Comparison of ENCODE assay signal across 24 cellular contexts in genomic region chr7:42431873-42432272, GRCh38.
A peak's percentile ranks its signal among the peaks of the same experiment; 100 is the strongest.
DNase-seq lines count a peak whose midpoint lies in the region; ATAC-seq and TF ChIP-seq lines count a peak whose summit lies in the region.
"Had no signal": no experiment of that assay in that cellular context is flagged by ENCODE, and none has a peak within 500 bp of the region (broad histone marks: within the 10 kb centered on the region; RNA-seq: fewer than 3 reads in every experiment).

No MANE protein-coding gene starts in this region.

- WGBS in endodermal cell (ENCODE audit: insufficient coverage in 1 of 2, insufficient read length in 1 of 2), 2 experiments, result 87 to 91% methylated on average over 2 of the region's 2 CpGs

- H3K27ac ChIP-seq in endodermal cell (ENCODE audit: low read depth, low read length), result no peak overlapping the region
- H3K27ac ChIP-seq: A549; BLaER1 treated with 17β-estradiol and CSF1 and Interleukin-3, amounts not matched to agents 10 nM and 100 nM; GM23248 had no signal

- peaks cover 4% of the 10 kb centered on the region for H3K9me3 Mint-ChIP-seq in endodermal cell

- H3K27ac Mint-ChIP-seq in endodermal cell, result peak overlapping the region; percentile 7
- H3K27ac Mint-ChIP-seq: CD14-positive monocyte; CD4-positive, alpha-beta T cell; CD8-positive, alpha-beta memory T cell had no signal

- peaks cover 9% of the 10 kb centered on the region for H3K4me1 Mint-ChIP-seq in endodermal cell
- H3K4me1 Mint-ChIP-seq: CD8-positive, alpha-beta memory T cell had no signal

- H3K4me1 ChIP-seq in endodermal cell (ENCODE audit: control insufficient read depth, insufficient read depth, low read length), result no peaks in the 10 kb centered on the region
- H3K4me1 ChIP-seq: A549, BE2C had no signal

- no peaks in the 10 kb centered on the region for H3K27me3 Mint-ChIP-seq in endodermal cell (ENCODE audit: insufficient read depth)
- H3K27me3 Mint-ChIP-seq: CD4-positive, alpha-beta T cell; CD8-positive, alpha-beta memory T cell had no signal

- DNase-seq in SIG-M5 treated with dmso at 0.1 percent for 504 hours (lab: John Stamatoyannopoulos, UW; ENCODE audit: unreplicated experiment), result peak; percentile 5
- no peak for DNase-seq in SIG-M5 (lab: John Stamatoyannopoulos, UW)
- peak; percentile 22 for DNase-seq in RPMI8226
- DNase-seq in endodermal cell, result no peak
- no peak for DNase-seq in T-helper 2 cell
- DNase-seq: 8988T; ACHN; AML-193; BE2C; CD4-positive, alpha-beta T cell; CD8-positive, alpha-beta memory T cell; DMS 273 treated with DMSO at 0.1 percent for 48 hours; DMS79; EL; GDM1; GM23248; H7; HCEC 1CT had no signal

- no peaks in the 10 kb centered on the region for H3K9me3 ChIP-seq in endodermal cell (ENCODE audit: control insufficient read depth, low read length)
- H3K9me3 ChIP-seq: A549, BE2C had no signal

- H3K4me3 ChIP-seq in endodermal cell (ENCODE audit: low read length), result no peak overlapping the region
- H3K4me3 ChIP-seq: A549; BLaER1 treated with 17β-estradiol and CSF1 and Interleukin-3, amounts not matched to agents 10 nM and 100 nM; GM12878; GM23248 had no signal

- no peak overlapping the region for H3K4me3 Mint-ChIP-seq in endodermal cell
- H3K4me3 Mint-ChIP-seq: CD14-positive monocyte; CD4-positive, alpha-beta T cell; CD8-positive, alpha-beta memory T cell had no signal

- no peak for ATAC-seq in HG03520 (IDR thresholded peaks at IDR 0.05; ENCODE audit: unreplicated experiment)
- ATAC-seq in GM19328 (IDR thresholded peaks at IDR 0.05; ENCODE audit: unreplicated experiment), result no peak
- ATAC-seq: A549, GM12878 had no signal

- no peak for TF ChIP-seq CTCF in endodermal cell (conservative IDR thresholded peaks at IDR 0.05)

- H3K36me3 ChIP-seq in endodermal cell (ENCODE audit: control insufficient read depth, insufficient read depth, low read length), result no peaks in the 10 kb centered on the region
- H3K36me3 ChIP-seq: BE2C; BLaER1 treated with 17β-estradiol and CSF1 and Interleukin-3, amounts not matched to agents 10 nM and 100 nM had no signal

- no peak overlapping the region for H3K9ac ChIP-seq in endodermal cell (ENCODE audit: extremely low read depth, low read length, poor library complexity, severe bottlenecking)
- H3K9ac ChIP-seq: BLaER1 treated with 17β-estradiol and CSF1 and Interleukin-3, amounts not matched to agents 10 nM and 100 nM; GM23248 had no signal

- H3K27me3 ChIP-seq in endodermal cell (ENCODE audit: control insufficient read depth, insufficient read depth, low read length, poor library complexity, severe bottlenecking), result no peaks in the 10 kb centered on the region
- H3K27me3 ChIP-seq: BE2C; BLaER1 treated with 17β-estradiol and CSF1 and Interleukin-3, amounts not matched to agents 10 nM and 100 nM had no signal

- no peaks in the 10 kb centered on the region for H3K36me3 Mint-ChIP-seq in endodermal cell (ENCODE audit: low read depth)
- H3K36me3 Mint-ChIP-seq: CD14-positive monocyte; CD8-positive, alpha-beta memory T cell had no signal

Comparison
In these comparisons a context has a peak if more than half of its experiments do, and no peak if none do; other contexts are left out.
1. DNase-seq: peak in SIG-M5 treated with dmso at 0.1 percent for 504 hours (single experiment) and RPMI8226 (single experiment); none in SIG-M5 (single experiment), endodermal cell (single experiment) and T-helper 2 cell (0 of 5).